7 cellular contexts compared by ENCODE assay signal in genomic region chr9:65386699-65387098, GRCh38.
DNase-seq lines count a peak whose midpoint lies in the region; ATAC-seq and TF ChIP-seq lines count a peak whose summit lies in the region.
"Not testable (repeated sequence)": the region's sequence is repeated elsewhere in the genome, so short reads cannot be mapped to it uniquely, and the experiment has no call there.

No MANE protein-coding gene starts in this region.

- H3K36me3 Mint-ChIP-seq in activated naive CD8-positive, alpha-beta T cell, result not testable (repeated sequence)

- H3K4me1 ChIP-seq in mononuclear cell (ENCODE audit: insufficient read depth, low read length), result not testable (repeated sequence)

- peak; percentile 36 for TF ChIP-seq POLR2A in GM18951 (IDR thresholded peaks at IDR 0.05; ENCODE audit: extremely low read depth, insufficient read depth, insufficient read length)

- not testable (repeated sequence) for H3K27ac Mint-ChIP-seq in activated naive CD8-positive, alpha-beta T cell

- H3K9me3 ChIP-seq in mononuclear cell (ENCODE audit: low read depth, low read length), result not testable (repeated sequence)

- ATAC-seq in HG03432 (IDR thresholded peaks at IDR 0.05; ENCODE audit: unreplicated experiment), result peak; percentile 96

- in situ Hi-C loops in GM18951 (cut with MboI; ENCODE audit: low sequenced_read_pairs, unreplicated experiment), result not testable (repeated sequence)

- DNase-seq in T-helper 2 cell (peak; percentile 43 to 91 (median 58)), fibroblast of the conjunctiva (ENCODE audit: low read depth) (peak; percentile 78)
- peak; percentile 57 to 68 for DNase-seq in stimulated activated CD4-positive, alpha-beta T cell treated with anti-CD3 and anti-CD28 coated beads, Interleukin-1b, Interleukin-23, amount 100 ng/mL, for 4 hours (ENCODE audit: low read depth in 2 of 2)

- H3K4me1 Mint-ChIP-seq in activated naive CD8-positive, alpha-beta T cell (ENCODE audit: low read depth), result not testable (repeated sequence)

- peak overlapping the region; percentile 44 for H3K4me3 Mint-ChIP-seq in activated naive CD8-positive, alpha-beta T cell

- H3K27me3 Mint-ChIP-seq in activated naive CD8-positive, alpha-beta T cell, result not testable (repeated sequence)

- H3K27me3 ChIP-seq in mononuclear cell (ENCODE audit: insufficient read depth, low read length), result not testable (repeated sequence)

- not testable (repeated sequence) for H3K9me3 Mint-ChIP-seq in activated naive CD8-positive, alpha-beta T cell (ENCODE audit: low read depth)

- peak overlapping the region; percentile 19 for H3K4me3 ChIP-seq in mononuclear cell (ENCODE audit: low read length)

Comparison
In these comparisons a context has a peak if more than half of its experiments do, and no peak if none do; other contexts are left out.
1. Peak in every context shown above with its lines: DNase-seq, ATAC-seq and H3K4me3 ChIP-seq.